In genomic region chr9:72930828-72931227, GRCh38 we compare ENCODE assay signal across 1 cellular context.
TF ChIP-seq lines count a peak whose summit lies in the region.

No MANE protein-coding gene starts in this region.

TF ChIP-seq in GM23338, 12 proteins besides CTCF, POLR2A, EP300 and RAD21 (continued from another document):
- TF ChIP-seq ZNF462 (CRISPR knock-in tag; IDR thresholded peaks at IDR 0.05) (no peak), EZH2 (IDR thresholded peaks at IDR 0.05; ENCODE audit: low read depth, unreplicated experiment) (no peak), ZNF331 (CRISPR knock-in tag; IDR thresholded peaks at IDR 0.05; ENCODE audit: low read depth) (no peak)
